ENCODE assay signal across 11 cellular contexts in the genomic region with DNA sequence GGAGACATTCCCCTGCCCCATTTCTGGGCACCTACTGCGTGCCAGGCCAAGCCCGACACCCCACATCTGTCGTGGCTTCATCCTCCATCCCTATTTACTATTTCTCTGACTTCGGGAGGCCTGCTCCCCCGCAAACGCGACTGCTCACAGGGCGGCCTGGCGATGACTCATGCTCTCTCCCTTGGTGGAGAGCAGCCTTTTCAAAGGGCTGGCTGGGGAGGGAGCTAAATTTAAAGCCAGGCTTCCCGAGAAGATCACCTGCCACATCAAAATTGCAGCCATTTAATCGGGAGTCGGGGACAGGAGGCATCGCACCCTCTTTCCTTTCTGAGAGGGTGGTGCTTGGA. TPM values are rescaled to one million over a fixed set of nuclear protein-coding genes. Genes with fewer than 3 reads are reported as not detected.
DNase-seq lines count a peak whose midpoint lies in the region; ATAC-seq and TF ChIP-seq lines count a peak whose summit lies in the region.
"Had no signal": no experiment of that assay in that cellular context is flagged by ENCODE, and none has a peak within 500 bp of the region (broad histone marks: within the 10 kb centered on the region; RNA-seq: fewer than 3 reads in every experiment).

No MANE protein-coding gene starts in this region.

- intact Hi-C loops in ovary (cut with DNase I) (no loop called here), right lobe of liver (cut with DNase I) (no loop called here)

- H3K27me3 ChIP-seq in ovary = no peaks in the 10 kb centered on the region
- no peaks in the 10 kb centered on the region for H3K27me3 ChIP-seq in right lobe of liver

- TF ChIP-seq POLR2A in ovary (IDR thresholded peaks at IDR 0.05) (no peak), right lobe of liver (IDR thresholded peaks at IDR 0.05) (no peak)

- TF ChIP-seq CTCF in cardiac fibroblast (IDR thresholded peaks at IDR 0.05; ENCODE audit: low read depth, low read length) (no peak), ovary (IDR thresholded peaks at IDR 0.05) (no peak), right lobe of liver (IDR thresholded peaks at IDR 0.05) (no peak)

- DNase-seq in GM03348 (ENCODE audit: low spot score) (peak; percentile 84), NCI-H2196 (lab: John Stamatoyannopoulos, UW; ENCODE audit: unreplicated experiment) (peak; percentile 78), cardiac fibroblast (ENCODE audit: low read depth in 2 of 2) (peak; percentile 70 to 72), ovary (peak; percentile 80 to 86 (median 83)), right lobe of liver (no peak), LoVo (ENCODE audit: low spot score) (no peak)
- DNase-seq: activated CD4-positive, alpha-beta T cell treated with anti-CD3 and anti-CD28 coated beads, Interleukin-2, amount 10 ng/mL, durations not matched to agents 7 days and 5 days had no signal

- no peak for TF ChIP-seq EP300 in ovary (IDR thresholded peaks at IDR 0.05)

- no peaks in the 10 kb centered on the region for H3K9me3 ChIP-seq in ovary
- no peaks in the 10 kb centered on the region for H3K9me3 ChIP-seq in right lobe of liver
- H3K9me3 ChIP-seq: tibial nerve had no signal

- H3K27ac ChIP-seq in ovary (no peak overlapping the region), right lobe of liver (no peak overlapping the region)
- H3K27ac ChIP-seq: epithelial cell of prostate, parathyroid adenoma, tibial nerve had no signal

- 3 to 10% (median 4%) methylated on average over 13 of the region's 13 CpGs for WGBS in ovary, 3 donors
- WGBS in right lobe of liver (ENCODE audit: insufficient coverage, low coverage, low lambda C conversion rate, missing lambda C conversion rate) = 42% methylated on average over 10 of the region's 13 CpGs

- H3K4me1 ChIP-seq in ovary (ENCODE audit: insufficient read depth) = peaks cover 5% of the 10 kb centered on the region
- peaks cover 0 to 7% (median 0%) of the 10 kb centered on the region in 4 donors for H3K4me1 ChIP-seq in right lobe of liver

- H3K36me3 ChIP-seq in ovary (no peaks in the 10 kb centered on the region), right lobe of liver (no peaks in the 10 kb centered on the region)
- H3K36me3 ChIP-seq: tibial nerve had no signal

- ATAC-seq in right lobe of liver = no peak
- no peak for ATAC-seq in HG02610 (IDR thresholded peaks at IDR 0.05; ENCODE audit: unreplicated experiment)

- H3K4me3 ChIP-seq in cardiac fibroblast (replicated peaks in 1 of 2; ENCODE audit: low read depth in 2 of 2, low read length in 2 of 2) (no peak overlapping the region), ovary (no peak overlapping the region), right lobe of liver (no peak overlapping the region)
- H3K4me3 ChIP-seq: tibial nerve had no signal

RNA-seq across cellular contexts. Expression of a gene that starts 24.9 kb away (rescaled TPM):
- total RNA-seq in ovary = 1 to 10 TPM in 4 of 7 donors, under 1 TPM in 3; 0.35 to 4.5 (median 2.0) TPM
- polyA plus RNA-seq in ovary = 1 to 10 TPM in 1 of 2 donors, under 1 TPM in 1; 0.33 to 4.2 TPM
- total RNA-seq in right lobe of liver = under 1 TPM; 0.05 to 0.31 (median 0.17) TPM
- total RNA-seq: activated CD4-positive, alpha-beta T cell treated with anti-CD3 and anti-CD28 coated beads, Interleukin-2, amount 10 ng/mL, durations not matched to agents 7 days and 5 days had no signal

Comparison
In these comparisons a context has a peak if more than half of its experiments do, and no peak if none do; other contexts are left out.
1. DNase-seq: peak in GM03348 (single experiment), NCI-H2196 (single experiment), cardiac fibroblast (2 of 2) and ovary (5 of 5); none in right lobe of liver (0 of 3) and LoVo (single experiment).